8 cellular contexts compared by ENCODE assay signal in the genomic region with DNA sequence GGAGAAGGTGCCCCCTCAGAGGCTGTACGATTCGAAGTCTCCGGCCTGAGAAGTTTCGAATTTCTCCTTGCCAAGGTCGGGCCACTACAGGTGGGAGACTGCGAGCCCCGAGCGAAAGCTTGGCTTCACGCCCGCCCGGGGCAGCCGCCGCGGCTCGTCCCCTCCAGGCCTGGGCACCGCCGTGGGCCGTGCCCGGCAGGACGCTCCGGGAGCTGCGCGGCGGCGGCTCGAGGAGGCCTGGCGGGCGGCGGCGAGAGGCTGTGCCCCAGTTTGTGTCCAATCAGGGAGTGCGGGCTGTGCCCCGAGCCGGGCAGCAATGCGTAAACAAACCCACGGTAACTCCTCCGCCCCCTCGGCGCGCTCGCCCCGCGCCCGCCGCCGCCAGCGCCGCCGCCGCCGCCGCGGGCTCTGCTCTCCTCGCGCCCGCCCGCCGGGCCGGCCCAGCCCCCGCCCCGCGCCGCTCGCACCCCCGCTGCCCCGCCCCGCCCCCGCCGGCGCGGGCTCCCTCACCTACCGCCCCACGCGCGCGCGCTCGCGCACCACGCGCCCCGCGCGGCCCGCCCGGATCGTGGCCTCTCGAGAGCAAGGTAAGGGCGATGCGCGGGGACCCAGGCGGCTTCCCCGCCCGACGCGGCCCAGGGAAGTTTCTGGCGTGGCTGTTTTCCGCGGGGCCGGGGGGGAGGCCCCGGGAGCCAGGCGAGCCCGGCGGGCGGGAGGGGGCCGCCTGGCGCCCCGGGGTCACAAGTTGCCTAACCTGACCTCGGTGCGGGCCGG. TPM values are rescaled to one million over a fixed set of nuclear protein-coding genes. Genes with fewer than 3 reads are reported as not detected.
DNase-seq lines count a peak whose midpoint lies in the region; ATAC-seq and TF ChIP-seq lines count a peak whose summit lies in the region.

No MANE protein-coding gene starts in this region.

- intact Hi-C loops in activated CD8-positive, alpha-beta T cell treated with anti-CD3 and anti-CD28 coated beads for 36 hours (cut with micrococcal nuclease), result loop anchor here (5.0 kb wide), 2 partner anchors 40 to 85 kb away; no protein-coding TSS in a partner anchor

- no peaks in the 10 kb centered on the region for H3K9me3 Mint-ChIP-seq in activated CD8-positive, alpha-beta T cell treated with anti-CD3 and anti-CD28 coated beads for 36 hours

- no peaks in the 10 kb centered on the region for H3K9me3 ChIP-seq in liver (ENCODE audit: control insufficient read depth in 4 of 4, low read length in 3 of 4)

- peak overlapping the region; percentile 82 for H3K4me3 Mint-ChIP-seq in activated CD8-positive, alpha-beta T cell treated with anti-CD3 and anti-CD28 coated beads for 36 hours

- peaks cover 41% of the 10 kb centered on the region for H3K4me1 Mint-ChIP-seq in activated CD8-positive, alpha-beta T cell treated with anti-CD3 and anti-CD28 coated beads for 36 hours (ENCODE audit: low read depth)

- H3K4me1 ChIP-seq in liver (ENCODE audit: control insufficient read depth in 4 of 4, insufficient read depth in 4 of 4, low read length in 3 of 4), result peaks cover 0 to 20% (median 5%) of the 10 kb centered on the region in 4 donors

- H3K36me3 Mint-ChIP-seq in activated CD8-positive, alpha-beta T cell treated with anti-CD3 and anti-CD28 coated beads for 36 hours (ENCODE audit: low read depth), result peaks cover 4% of the 10 kb centered on the region

- no peaks in the 10 kb centered on the region for H3K27me3 Mint-ChIP-seq in activated CD8-positive, alpha-beta T cell treated with anti-CD3 and anti-CD28 coated beads for 36 hours

- H3K4me3 ChIP-seq in liver (ENCODE audit: low read depth in 1 of 3, low read length in 3 of 3), result peak overlapping the region; percentile 59 to 94 (median 77)

- POLR2A ChIA-PET in activated CD8-positive, alpha-beta T cell treated with anti-CD3 and anti-CD28 coated beads for 36 hours (lab: Charles Lee), result interaction anchor here (0.8 to 2.7 kb wide), 15 partner anchors 8 to 155 kb away, joined by 3 to 17 read pairs (median 4); a partner anchor contains a TSS

- no peaks in the 10 kb centered on the region for H3K27me3 ChIP-seq in liver (ENCODE audit: control insufficient read depth in 4 of 4, insufficient read depth in 4 of 4, low read length in 3 of 4)

- H3K9ac ChIP-seq in liver (ENCODE audit: low read depth in 1 of 2, low read length in 2 of 2), result peak overlapping the region; percentile 77 to 92

- WGBS in liver, result under 1% methylated on average over 110 of the region's 110 CpGs

- TF ChIP-seq CTCF in activated CD8-positive, alpha-beta T cell treated with anti-CD3 and anti-CD28 coated beads for 36 hours (IDR thresholded peaks at IDR 0.05), result no peak
- TF ChIP-seq CTCF in liver (IDR thresholded peaks at IDR 0.05; ENCODE audit: low read depth, low read length, missing input control), result no peak

- H3K27ac Mint-ChIP-seq in activated CD8-positive, alpha-beta T cell treated with anti-CD3 and anti-CD28 coated beads for 36 hours, result peak overlapping the region; percentile 93

- H3K27ac ChIP-seq in liver (ENCODE audit: low read depth in 1 of 2, low read length in 2 of 2), result peak overlapping the region; percentile 96 to 99

- no peak for TF ChIP-seq RAD21 in liver (IDR thresholded peaks at IDR 0.05)

- peak; percentile 53 for ATAC-seq in HG02610 (IDR thresholded peaks at IDR 0.05; ENCODE audit: unreplicated experiment)
- peak; percentile 43 for ATAC-seq in activated CD8-positive, alpha-beta T cell treated with anti-CD3 and anti-CD28 coated beads for 36 hours

- H3K36me3 ChIP-seq in liver (ENCODE audit: control insufficient read depth in 4 of 4, insufficient read depth in 3 of 4, low read depth in 1 of 4, low read length in 3 of 4), result no peaks in the 10 kb centered on the region

- peak; percentile 80 for DNase-seq in DMS 273 (lab: John Stamatoyannopoulos, UW; ENCODE audit: unreplicated experiment)
- DNase-seq in DMS 273 treated with DMSO at 0.1 percent for 48 hours (lab: John Stamatoyannopoulos, UW), result no peak
- DNase-seq in NCI-H146 (lab: John Stamatoyannopoulos, UW), result peak; percentile 76
- DNase-seq in activated CD8-positive, alpha-beta T cell treated with anti-CD3 and anti-CD28 coated beads for 36 hours, result peak; percentile 69
- peak; percentile 10 to 77 for DNase-seq in dermis microvascular lymphatic vessel endothelial cell (ENCODE audit: low read depth in 2 of 2)
- peak; percentile 75 for DNase-seq in stimulated activated CD4-positive, alpha-beta T cell treated with anti-CD3 and anti-CD28 coated beads, Interleukin-2, amount 100 ng/mL, for 4 hours (ENCODE audit: low read depth)

- CTCF ChIA-PET in activated CD8-positive, alpha-beta T cell treated with anti-CD3 and anti-CD28 coated beads for 36 hours (lab: Charles Lee), result interaction anchor here (0.6 to 3.2 kb wide), 13 partner anchors 10 to 1307 kb away, joined by 3 to 26 read pairs (median 3); no protein-coding TSS in a partner anchor

TF ChIP-seq in liver, 16 proteins besides CTCF, POLR2A, EP300 and RAD21:
- TF ChIP-seq HNF4A (conservative IDR thresholded peaks at IDR 0.05) (no peak), FOXA1 (IDR thresholded peaks at IDR 0.05) (no peak), JUND (IDR thresholded peaks at IDR 0.05) (no peak), SP1 (IDR thresholded peaks at IDR 0.05) (no peak), GABPA (IDR thresholded peaks at IDR 0.05 in 1 of 2, conservative IDR thresholded peaks at IDR 0.05 in 1 of 2) (no peak), FOXA2 (IDR thresholded peaks at IDR 0.05) (no peak), NR2F2 (IDR thresholded peaks at IDR 0.05) (no peak), RXRA (IDR thresholded peaks at IDR 0.05) (no peak), TAF1 (conservative IDR thresholded peaks at IDR 0.05) (no peak), HNF4G (IDR thresholded peaks at IDR 0.05) (no peak), YY1 (IDR thresholded peaks at IDR 0.05) (no peak), EGR1 (IDR thresholded peaks at IDR 0.05; ENCODE audit: low read depth in 2 of 2) (no peak)
- TF ChIP-seq, protein P1, sequence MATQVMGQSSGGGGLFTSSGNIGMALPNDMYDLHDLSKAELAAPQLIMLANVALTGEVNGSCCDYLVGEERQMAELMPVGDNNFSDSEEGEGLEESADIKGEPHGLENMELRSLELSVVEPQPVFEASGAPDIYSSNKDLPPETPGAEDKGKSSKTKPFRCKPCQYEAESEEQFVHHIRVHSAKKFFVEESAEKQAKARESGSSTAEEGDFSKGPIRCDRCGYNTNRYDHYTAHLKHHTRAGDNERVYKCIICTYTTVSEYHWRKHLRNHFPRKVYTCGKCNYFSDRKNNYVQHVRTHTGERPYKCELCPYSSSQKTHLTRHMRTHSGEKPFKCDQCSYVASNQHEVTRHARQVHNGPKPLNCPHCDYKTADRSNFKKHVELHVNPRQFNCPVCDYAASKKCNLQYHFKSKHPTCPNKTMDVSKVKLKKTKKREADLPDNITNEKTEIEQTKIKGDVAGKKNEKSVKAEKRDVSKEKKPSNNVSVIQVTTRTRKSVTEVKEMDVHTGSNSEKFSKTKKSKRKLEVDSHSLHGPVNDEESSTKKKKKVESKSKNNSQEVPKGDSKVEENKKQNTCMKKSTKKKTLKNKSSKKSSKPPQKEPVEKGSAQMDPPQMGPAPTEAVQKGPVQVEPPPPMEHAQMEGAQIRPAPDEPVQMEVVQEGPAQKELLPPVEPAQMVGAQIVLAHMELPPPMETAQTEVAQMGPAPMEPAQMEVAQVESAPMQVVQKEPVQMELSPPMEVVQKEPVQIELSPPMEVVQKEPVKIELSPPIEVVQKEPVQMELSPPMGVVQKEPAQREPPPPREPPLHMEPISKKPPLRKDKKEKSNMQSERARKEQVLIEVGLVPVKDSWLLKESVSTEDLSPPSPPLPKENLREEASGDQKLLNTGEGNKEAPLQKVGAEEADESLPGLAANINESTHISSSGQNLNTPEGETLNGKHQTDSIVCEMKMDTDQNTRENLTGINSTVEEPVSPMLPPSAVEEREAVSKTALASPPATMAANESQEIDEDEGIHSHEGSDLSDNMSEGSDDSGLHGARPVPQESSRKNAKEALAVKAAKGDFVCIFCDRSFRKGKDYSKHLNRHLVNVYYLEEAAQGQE (IDR thresholded peaks at IDR 0.05), result no peak
- TF ChIP-seq, protein P2, sequence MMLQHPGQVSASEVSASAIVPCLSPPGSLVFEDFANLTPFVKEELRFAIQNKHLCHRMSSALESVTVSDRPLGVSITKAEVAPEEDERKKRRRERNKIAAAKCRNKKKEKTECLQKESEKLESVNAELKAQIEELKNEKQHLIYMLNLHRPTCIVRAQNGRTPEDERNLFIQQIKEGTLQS (IDR thresholded peaks at IDR 0.05), result no peak
- TF ChIP-seq, protein P3, sequence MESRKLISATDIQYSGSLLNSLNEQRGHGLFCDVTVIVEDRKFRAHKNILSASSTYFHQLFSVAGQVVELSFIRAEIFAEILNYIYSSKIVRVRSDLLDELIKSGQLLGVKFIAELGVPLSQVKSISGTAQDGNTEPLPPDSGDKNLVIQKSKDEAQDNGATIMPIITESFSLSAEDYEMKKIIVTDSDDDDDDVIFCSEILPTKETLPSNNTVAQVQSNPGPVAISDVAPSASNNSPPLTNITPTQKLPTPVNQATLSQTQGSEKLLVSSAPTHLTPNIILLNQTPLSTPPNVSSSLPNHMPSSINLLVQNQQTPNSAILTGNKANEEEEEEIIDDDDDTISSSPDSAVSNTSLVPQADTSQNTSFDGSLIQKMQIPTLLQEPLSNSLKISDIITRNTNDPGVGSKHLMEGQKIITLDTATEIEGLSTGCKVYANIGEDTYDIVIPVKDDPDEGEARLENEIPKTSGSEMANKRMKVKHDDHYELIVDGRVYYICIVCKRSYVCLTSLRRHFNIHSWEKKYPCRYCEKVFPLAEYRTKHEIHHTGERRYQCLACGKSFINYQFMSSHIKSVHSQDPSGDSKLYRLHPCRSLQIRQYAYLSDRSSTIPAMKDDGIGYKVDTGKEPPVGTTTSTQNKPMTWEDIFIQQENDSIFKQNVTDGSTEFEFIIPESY (IDR thresholded peaks at IDR 0.05), result no peak
- TF ChIP-seq, protein P4, sequence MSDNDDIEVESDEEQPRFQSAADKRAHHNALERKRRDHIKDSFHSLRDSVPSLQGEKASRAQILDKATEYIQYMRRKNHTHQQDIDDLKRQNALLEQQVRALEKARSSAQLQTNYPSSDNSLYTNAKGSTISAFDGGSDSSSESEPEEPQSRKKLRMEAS (IDR thresholded peaks at IDR 0.05), result no peak

RNA-seq across cellular contexts. Expression of a gene that starts 57.8 kb away (rescaled TPM):
- 10 to 100 TPM; 34.8 to 36.9 TPM for total RNA-seq in activated CD8-positive, alpha-beta T cell treated with anti-CD3 and anti-CD28 coated beads for 36 hours
- total RNA-seq in dermis microvascular lymphatic vessel endothelial cell (33.9 and 34.1 TPM in 2 replicates), liver (10 to 100 TPM; 34.8 to 55.5 TPM)
- 10 to 100 TPM; 18.9 to 29.6 TPM for polyA plus RNA-seq in liver
